In the genomic region with DNA sequence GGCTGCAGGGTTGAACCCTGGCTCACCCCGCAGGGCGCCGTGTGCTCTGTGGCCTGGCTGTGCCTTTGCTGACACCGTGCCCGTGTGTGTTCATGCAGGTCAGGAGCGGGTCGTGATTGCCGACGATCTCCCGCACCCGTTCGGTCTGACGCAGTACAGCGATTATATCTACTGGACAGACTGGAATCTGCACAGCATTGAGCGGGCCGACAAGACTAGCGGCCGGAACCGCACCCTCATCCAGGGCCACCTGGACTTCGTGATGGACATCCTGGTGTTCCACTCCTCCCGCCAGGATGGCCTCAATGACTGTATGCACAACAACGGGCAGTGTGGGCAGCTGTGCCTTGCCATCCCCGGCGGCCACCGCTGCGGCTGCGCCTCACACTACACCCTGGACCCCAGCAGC, we compare ENCODE assay signal across 2 cellular contexts.
A peak's percentile ranks its signal among the peaks of the same experiment; 100 is the strongest.
TF ChIP-seq lines count a peak whose summit lies in the region.

No MANE protein-coding gene starts in this region.

TF ChIP-seq in GM12878, 131 proteins besides CTCF, POLR2A, EP300 and RAD21:
- TF ChIP-seq MLLT1 (IDR thresholded peaks at IDR 0.05) (peak; percentile 35; the same call in 1 of the 2 replicates), CREM (IDR thresholded peaks at IDR 0.05; ENCODE audit: low read depth) (no peak), E2F8 (IDR thresholded peaks at IDR 0.05; ENCODE audit: low read depth, partially characterized antibody) (no peak), ZBTB4 (CRISPR knock-in tag; IDR thresholded peaks at IDR 0.05) (no peak)

TF ChIP-seq in HepG2, 621 proteins besides CTCF, POLR2A, EP300 and RAD21:
- no peak for TF ChIP-seq ZNF318 (CRISPR knock-in tag; IDR thresholded peaks at IDR 0.05)
- no peak for TF ChIP-seq KDM2A (CRISPR knock-in tag; IDR thresholded peaks at IDR 0.05; ENCODE audit: borderline replicate concordance, low read depth)
- TF ChIP-seq NFATC3 (CRISPR knock-in tag; IDR thresholded peaks at IDR 0.05) = no peak
- TF ChIP-seq UBTF (CRISPR knock-in tag; IDR thresholded peaks at IDR 0.05) = no peak
- TF ChIP-seq TOPORS (CRISPR knock-in tag; IDR thresholded peaks at IDR 0.05) = no peak
- no peak for TF ChIP-seq ZNF713 (CRISPR knock-in tag; IDR thresholded peaks at IDR 0.05)
- TF ChIP-seq ZNF264 (CRISPR knock-in tag; IDR thresholded peaks at IDR 0.05) = no peak
- no peak for TF ChIP-seq HNF4A (CRISPR knock-in tag; IDR thresholded peaks at IDR 0.05)
- TF ChIP-seq, protein P1, sequence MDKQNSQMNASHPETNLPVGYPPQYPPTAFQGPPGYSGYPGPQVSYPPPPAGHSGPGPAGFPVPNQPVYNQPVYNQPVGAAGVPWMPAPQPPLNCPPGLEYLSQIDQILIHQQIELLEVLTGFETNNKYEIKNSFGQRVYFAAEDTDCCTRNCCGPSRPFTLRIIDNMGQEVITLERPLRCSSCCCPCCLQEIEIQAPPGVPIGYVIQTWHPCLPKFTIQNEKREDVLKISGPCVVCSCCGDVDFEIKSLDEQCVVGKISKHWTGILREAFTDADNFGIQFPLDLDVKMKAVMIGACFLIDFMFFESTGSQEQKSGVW (CRISPR knock-in tag; IDR thresholded peaks at IDR 0.05; ENCODE audit: borderline replicate concordance) = no peak
- no peak for TF ChIP-seq TMF1 (CRISPR knock-in tag; IDR thresholded peaks at IDR 0.05; ENCODE audit: low read depth)
- TF ChIP-seq ELF4 (CRISPR knock-in tag; IDR thresholded peaks at IDR 0.05; ENCODE audit: borderline replicate concordance) = no peak
- TF ChIP-seq, protein P2, sequence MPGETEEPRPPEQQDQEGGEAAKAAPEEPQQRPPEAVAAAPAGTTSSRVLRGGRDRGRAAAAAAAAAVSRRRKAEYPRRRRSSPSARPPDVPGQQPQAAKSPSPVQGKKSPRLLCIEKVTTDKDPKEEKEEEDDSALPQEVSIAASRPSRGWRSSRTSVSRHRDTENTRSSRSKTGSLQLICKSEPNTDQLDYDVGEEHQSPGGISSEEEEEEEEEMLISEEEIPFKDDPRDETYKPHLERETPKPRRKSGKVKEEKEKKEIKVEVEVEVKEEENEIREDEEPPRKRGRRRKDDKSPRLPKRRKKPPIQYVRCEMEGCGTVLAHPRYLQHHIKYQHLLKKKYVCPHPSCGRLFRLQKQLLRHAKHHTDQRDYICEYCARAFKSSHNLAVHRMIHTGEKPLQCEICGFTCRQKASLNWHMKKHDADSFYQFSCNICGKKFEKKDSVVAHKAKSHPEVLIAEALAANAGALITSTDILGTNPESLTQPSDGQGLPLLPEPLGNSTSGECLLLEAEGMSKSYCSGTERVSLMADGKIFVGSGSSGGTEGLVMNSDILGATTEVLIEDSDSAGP (CRISPR knock-in tag; IDR thresholded peaks at IDR 0.05; ENCODE audit: borderline replicate concordance) = 0 out of 2 replicates have a peak, but pooled peaks have one; percentile 14
- no peak for TF ChIP-seq ZSCAN21 (CRISPR knock-in tag; IDR thresholded peaks at IDR 0.05; ENCODE audit: borderline replicate concordance)
- peak; percentile 66 for TF ChIP-seq AGO2 (optimal IDR thresholded peaks at IDR 0.05; ENCODE audit: low read depth, low read length)
- TF ChIP-seq PBX3 (CRISPR knock-in tag; IDR thresholded peaks at IDR 0.05; ENCODE audit: borderline replicate concordance) = no peak
- TF ChIP-seq CBX1 (IDR thresholded peaks at IDR 0.05; ENCODE audit: low read depth) = no peak
- TF ChIP-seq ZBTB38 (CRISPR knock-in tag; IDR thresholded peaks at IDR 0.05) = peak; percentile 83
TF ChIP-seq in HepG2: peak in this region for 3.
